ENCODE assay signal across 20 cellular contexts in genomic region chr4:13531609-13531998, GRCh38. TPM values are rescaled to one million over a fixed set of nuclear protein-coding genes. Genes with fewer than 3 reads are reported as not detected.
A peak's percentile ranks its signal among the peaks of the same experiment; 100 is the strongest.
DNase-seq lines count a peak whose midpoint lies in the region; ATAC-seq, FAIRE-seq and TF ChIP-seq lines count a peak whose summit lies in the region.
"Had no signal": no experiment of that assay in that cellular context is flagged by ENCODE, and none has a peak within 500 bp of the region (broad histone marks: within the 10 kb centered on the region; RNA-seq: fewer than 3 reads in every experiment).

No MANE protein-coding gene starts in this region.

- peaks cover 98% of the 10 kb centered on the region for H3K27me3 Mint-ChIP-seq in activated naive CD4-positive, alpha-beta T cell treated with anti-CD3 and anti-CD28 coated beads, Interleukin-2, amount 10 ng/mL, durations not matched to agents 7 days and 5 days
- H3K27me3 Mint-ChIP-seq in memory B cell = peaks cover 32% of the 10 kb centered on the region
- H3K27me3 Mint-ChIP-seq in activated CD8-positive, alpha-beta T cell treated with anti-CD3 and anti-CD28 coated beads, Interleukin-2, amount 10 ng/mL, durations not matched to agents 7 days and 5 days (ENCODE audit: low read depth) = peaks cover 91% of the 10 kb centered on the region

- ATAC-seq in memory B cell (ENCODE audit: low read depth) (no peak), left colon (no peak)
- no peak for ATAC-seq in activated CD8-positive, alpha-beta T cell treated with anti-CD3 and anti-CD28 coated beads, Interleukin-2, amount 10 ng/mL, durations not matched to agents 7 days and 5 days

- H3K27ac Mint-ChIP-seq in activated naive CD4-positive, alpha-beta T cell treated with anti-CD3 and anti-CD28 coated beads, Interleukin-2, amount 10 ng/mL, durations not matched to agents 7 days and 5 days = peak overlapping the region; percentile 31
- peak overlapping the region; percentile 42 for H3K27ac Mint-ChIP-seq in memory B cell
- H3K27ac Mint-ChIP-seq in activated CD8-positive, alpha-beta T cell treated with anti-CD3 and anti-CD28 coated beads, Interleukin-2, amount 10 ng/mL, durations not matched to agents 7 days and 5 days = no peak overlapping the region
- H3K27ac Mint-ChIP-seq: CD4-positive, alpha-beta T cell; HFFc6 had no signal

- no peaks in the 10 kb centered on the region for H3K79me1 ChIP-seq in H1 (ENCODE audit: low read depth, low read length)

- no peak for TF ChIP-seq POLR2A in H1 (IDR thresholded peaks at IDR 0.05; ENCODE audit: control extremely low read depth in 1 of 2, low read depth in 2 of 2, low read length in 2 of 2)

- no peak for TF ChIP-seq RAD21 in H1 (IDR thresholded peaks at IDR 0.05 in 1 of 2, conservative IDR thresholded peaks at IDR 0.05 in 1 of 2; ENCODE audit: low read depth in 2 of 2, low read length in 2 of 2)

- H3K4me1 Mint-ChIP-seq in activated naive CD4-positive, alpha-beta T cell treated with anti-CD3 and anti-CD28 coated beads, Interleukin-2, amount 10 ng/mL, durations not matched to agents 7 days and 5 days = peaks cover 18% of the 10 kb centered on the region
- H3K4me1 Mint-ChIP-seq in memory B cell = peaks cover 14% of the 10 kb centered on the region
- H3K4me1 Mint-ChIP-seq in activated CD8-positive, alpha-beta T cell treated with anti-CD3 and anti-CD28 coated beads, Interleukin-2, amount 10 ng/mL, durations not matched to agents 7 days and 5 days (ENCODE audit: low read depth) = peaks cover 41% of the 10 kb centered on the region

- no peak overlapping the region for H3K56ac ChIP-seq in H1 (replicated peaks; ENCODE audit: insufficient read length, low read depth, low read length)

- no peaks in the 10 kb centered on the region for H3K9me3 ChIP-seq in H1 (ENCODE audit: insufficient read depth in 2 of 2, low read depth in 1 of 2, low read length in 1 of 2)
- H3K9me3 ChIP-seq: BE2C had no signal

- no peak overlapping the region for H3K27ac ChIP-seq in H1 (ENCODE audit: low read depth, low read length)
- H3K27ac ChIP-seq: 22Rv1, PC-9 had no signal

- peak overlapping the region; percentile 78; the same call in 1 of the 2 replicates for H2BK15ac ChIP-seq in H1 (ENCODE audit: low read length)

- H4K8ac ChIP-seq in H1 (ENCODE audit: extremely low read depth, insufficient read depth, low read length) = no peak overlapping the region

- peaks cover 90 to 100% (median 98%) of the 10 kb centered on the region in 4 experiments for H3K27me3 ChIP-seq in H1 (replicated peaks in 1 of 4; ENCODE audit: control insufficient read depth in 3 of 4, extremely low read depth in 1 of 4, insufficient read depth in 3 of 4, low read length in 3 of 4)

- peak overlapping the region; percentile 68 to 78 for H3K4me2 ChIP-seq in H1 (ENCODE audit: insufficient read depth in 1 of 2, low read depth in 2 of 2, low read length in 2 of 2)
- H3K4me2 ChIP-seq: PC-9 had no signal

- DNase-seq in activated naive CD4-positive, alpha-beta T cell treated with anti-CD3 and anti-CD28 coated beads, Interleukin-2, amount 10 ng/mL, durations not matched to agents 7 days and 5 days = no peak
- no peak for DNase-seq in activated naive CD4-positive, alpha-beta T cell (lab: John Stamatoyannopoulos, UW)
- DNase-seq in H1 (ENCODE audit: low read depth in 1 of 2, low spot score in 2 of 2) (no peak), memory B cell (ENCODE audit: low spot score in 2 of 2) (no peak), NCI-H2227 treated with DMSO at 0.1 percent for 48 hours (lab: John Stamatoyannopoulos, UW) (no peak), left colon (no peak)
- DNase-seq in NK-92 treated with Interleukin-12 subunit alpha and Interleukin-12 subunit beta, amount 100 ng/mL, for 24 hours (lab: John Stamatoyannopoulos, UW) = no peak
- no peak for DNase-seq in activated CD8-positive, alpha-beta T cell treated with anti-CD3 and anti-CD28 coated beads, Interleukin-2, amount 10 ng/mL, durations not matched to agents 7 days and 5 days
- DNase-seq: BE2C; CD4-positive, alpha-beta T cell; EL; HFFc6; NCI-H1436; NCI-H2029; NCI-H2171; NCI-H510A; NCI-H774; PC-9 had no signal

- no peaks in the 10 kb centered on the region for H3K79me2 ChIP-seq in H1 (ENCODE audit: control insufficient read depth in 1 of 2, insufficient read depth in 2 of 2, low read length in 2 of 2)

- H3K4me3 ChIP-seq in H1 (ENCODE audit: extremely low read depth in 1 of 4, insufficient read depth in 2 of 4, low read depth in 3 of 4, low read length in 4 of 4) = peak overlapping the region in 3 of 4 experiments; percentile 26 to 46 (median 27); a peak in 5 of 8 replicates
- H3K4me3 ChIP-seq: PC-9 had no signal

- peak overlapping the region; percentile 47; the same call in 1 of the 2 replicates for H2BK5ac ChIP-seq in H1 (ENCODE audit: low read depth, low read length)

- POLR2A ChIA-PET in H1 (lab: Charles Lee; ENCODE audit: partially characterized antibody) = interaction anchor here (0.6 to 4.2 kb wide), 4 partner anchors 9 to 50 kb away, joined by 3 to 24 read pairs (median 7); partner anchors contain the start of gene NKX3-2
- POLR2A ChIA-PET in activated CD8-positive, alpha-beta T cell treated with anti-CD3 and anti-CD28 coated beads, Interleukin-2, amount 10 ng/mL, durations not matched to agents 7 days and 5 days (lab: Charles Lee) = no interaction called here

- H2AK5ac ChIP-seq in H1 (ENCODE audit: low read depth, low read length) = no peak overlapping the region

- 4% methylated on average over 10 of the region's 10 CpGs; no CpG with 5 or more reads in 1 of the 2 experiments for WGBS in H1 (ENCODE audit: extremely low coverage in 1 of 2, insufficient coverage in 1 of 2, insufficient read length in 1 of 2, insufficient replicate concordance in 2 of 2, low coverage in 1 of 2, low lambda C conversion rate in 2 of 2, missing lambda C conversion rate in 1 of 2), 2 experiments

- no peak overlapping the region for H4K91ac ChIP-seq in H1 (replicated peaks; ENCODE audit: insufficient read length, low read length)

- no peak overlapping the region for H2BK12ac ChIP-seq in H1 (ENCODE audit: low read depth, low read length)

- no peak overlapping the region for H2AFZ ChIP-seq in H1 (ENCODE audit: low read length)
- H2AFZ ChIP-seq: PC-9 had no signal

- H3K23me2 ChIP-seq in H1 (ENCODE audit: low read depth, low read length) = peaks cover 4% of the 10 kb centered on the region

- H3K14ac ChIP-seq in H1 (ENCODE audit: insufficient read length) = no peak overlapping the region

- no peak overlapping the region for H3K4me3 Mint-ChIP-seq in activated naive CD4-positive, alpha-beta T cell treated with anti-CD3 and anti-CD28 coated beads, Interleukin-2, amount 10 ng/mL, durations not matched to agents 7 days and 5 days
- no peak overlapping the region for H3K4me3 Mint-ChIP-seq in memory B cell
- H3K4me3 Mint-ChIP-seq in activated CD8-positive, alpha-beta T cell treated with anti-CD3 and anti-CD28 coated beads, Interleukin-2, amount 10 ng/mL, durations not matched to agents 7 days and 5 days = no peak overlapping the region
- H3K4me3 Mint-ChIP-seq: CD4-positive, alpha-beta T cell; HFFc6 had no signal

- H3K23ac ChIP-seq in H1 (ENCODE audit: insufficient read length) = no peak overlapping the region

- no peak overlapping the region for H4K5ac ChIP-seq in H1 (ENCODE audit: insufficient read length, low read depth, low read length)

- H3K9ac ChIP-seq in H1 (replicated peaks in 1 of 4; ENCODE audit: extremely low read depth in 1 of 4, low read depth in 3 of 4, low read length in 3 of 4) = no peak overlapping the region

- peaks cover 10% of the 10 kb centered on the region for H3K36me3 Mint-ChIP-seq in activated naive CD4-positive, alpha-beta T cell treated with anti-CD3 and anti-CD28 coated beads, Interleukin-2, amount 10 ng/mL, durations not matched to agents 7 days and 5 days
- H3K36me3 Mint-ChIP-seq in memory B cell = no peaks in the 10 kb centered on the region
- H3K36me3 Mint-ChIP-seq in activated CD8-positive, alpha-beta T cell treated with anti-CD3 and anti-CD28 coated beads, Interleukin-2, amount 10 ng/mL, durations not matched to agents 7 days and 5 days (ENCODE audit: low read depth) = peaks cover 9% of the 10 kb centered on the region

- no peak for TF ChIP-seq CTCF in H1 (IDR thresholded peaks at IDR 0.05; ENCODE audit: control extremely low read depth in 1 of 3, insufficient read depth in 1 of 3, low read depth in 1 of 3, low read length in 3 of 3)

- H3K9me3 Mint-ChIP-seq in activated naive CD4-positive, alpha-beta T cell treated with anti-CD3 and anti-CD28 coated beads, Interleukin-2, amount 10 ng/mL, durations not matched to agents 7 days and 5 days = peaks cover 7% of the 10 kb centered on the region
- no peaks in the 10 kb centered on the region for H3K9me3 Mint-ChIP-seq in memory B cell
- H3K9me3 Mint-ChIP-seq in activated CD8-positive, alpha-beta T cell treated with anti-CD3 and anti-CD28 coated beads, Interleukin-2, amount 10 ng/mL, durations not matched to agents 7 days and 5 days (ENCODE audit: insufficient read depth) = peaks cover under 1% of the 10 kb centered on the region
- H3K9me3 Mint-ChIP-seq: CD4-positive, alpha-beta T cell; HFFc6 had no signal

- TF ChIP-seq EP300 in H1 (IDR thresholded peaks at IDR 0.05; ENCODE audit: borderline replicate concordance in 1 of 2, low read depth in 2 of 2, low read length in 2 of 2) = no peak

- no peak for FAIRE-seq in H1 (lab: Jason Lieb, UNC)

- peaks cover 18 to 59% (median 28%) of the 10 kb centered on the region in 4 experiments for H3K4me1 ChIP-seq in H1 (replicated peaks in 1 of 4; ENCODE audit: control insufficient read depth in 3 of 4, insufficient read depth in 4 of 4, low read length in 3 of 4)
- H3K4me1 ChIP-seq: BE2C had no signal

- intact Hi-C loops in left colon (cut with DNase I, micrococcal nuclease) = no loop called here

- H3K4ac ChIP-seq in H1 (replicated peaks; ENCODE audit: insufficient read length, low read depth, low read length) = no peak overlapping the region

- H2BK20ac ChIP-seq in H1 (ENCODE audit: low read length) = peak overlapping the region; percentile 57; the same call in 1 of the 2 replicates

- H4K20me1 ChIP-seq in H1 (replicated peaks in 1 of 2; ENCODE audit: control insufficient read depth in 1 of 2, insufficient read depth in 2 of 2, low read length in 2 of 2) = peaks cover 13 to 28% of the 10 kb centered on the region in 2 experiments

- H3K36me3 ChIP-seq in H1 (ENCODE audit: control insufficient read depth in 2 of 4, insufficient read depth in 4 of 4, low read length in 3 of 4) = no peaks in the 10 kb centered on the region; a peak in 1 of 8 replicates
- H3K36me3 ChIP-seq: BE2C had no signal

- no peak overlapping the region for H2BK120ac ChIP-seq in H1 (replicated peaks; ENCODE audit: low read depth, low read length)

- CTCF ChIA-PET in activated naive CD4-positive, alpha-beta T cell treated with anti-CD3 and anti-CD28 coated beads, Interleukin-2, amount 10 ng/mL, durations not matched to agents 7 days and 5 days (lab: Charles Lee) = no interaction called here
- CTCF ChIA-PET in H1 (lab: Charles Lee; ENCODE audit: partially characterized antibody) = interaction anchor here (0.9 to 13.6 kb wide), 3 partner anchors 10 to 100 kb away, joined by 4 to 132 read pairs (median 35); partner anchors contain the start of gene NKX3-2
- CTCF ChIA-PET in activated CD8-positive, alpha-beta T cell treated with anti-CD3 and anti-CD28 coated beads, Interleukin-2, amount 10 ng/mL, durations not matched to agents 7 days and 5 days (lab: Charles Lee) = interaction anchor here (1.4 kb wide), 1 partner anchor 10 kb away, joined by 4 read pairs; no protein-coding TSS in a partner anchor

- no peak overlapping the region for H3K18ac ChIP-seq in H1 (ENCODE audit: extremely low read depth, low read length)

RNA-seq across cellular contexts. Expression of gene NKX3-2, which starts 12.7 kb away (rescaled TPM):
- 0.11 and 0.13 TPM in 2 replicates for total RNA-seq in H1 (2021; fragmentation: NEBNext Ultra II Directional; extraction: Animal tissue kit (Norgen Biotek cat#: 25700))
- 0.03 TPM in 1 of 2 replicates, not detected in the other for polyA plus RNA-seq in H1 (2011; rRNA removed)
- 0.03 TPM for polyA plus RNA-seq in H1 (2011; cell fraction: cytosol; rRNA removed)
- polyA plus RNA-seq in H1 (2011; cell fraction: nucleus; rRNA removed) = 0.06 TPM
- 0.07 TPM in 1 of 4 replicates, not detected in the others for polyA plus RNA-seq in H1 (2012, experiment 1 of 2)
- not detected for polyA plus RNA-seq in H1 (2012, experiment 2 of 2)
- 0.06 TPM for polyA plus RNA-seq in H1 (2013, experiment 1 of 2)
- 0.06 TPM for polyA plus RNA-seq in H1 (2013, experiment 2 of 2)
- not detected in 2 replicates for polyA minus RNA-seq in H1 (2011; rRNA and poly(A)+ RNA removed)
- not detected for polyA minus RNA-seq in H1 (2011; cell fraction: cytosol; rRNA and poly(A)+ RNA removed)
- polyA minus RNA-seq in H1 (2011; cell fraction: nucleus; rRNA and poly(A)+ RNA removed) = not detected
- 1 to 10 TPM in 1 of 2 donors, under 1 TPM in 1; 0.09 to 2.5 TPM for total RNA-seq in left colon
- not detected for total RNA-seq in activated CD8-positive, alpha-beta T cell treated with anti-CD3 and anti-CD28 coated beads, Interleukin-2, amount 10 ng/mL, durations not matched to agents 7 days and 5 days
- total RNA-seq: CD4-positive, alpha-beta T cell; PC-9 had no signal
- polyA plus RNA-seq: AG04450 had no signal

RNA-seq across cellular contexts. Expression of gene RAB28, which starts 47.5 kb away (rescaled TPM):
- total RNA-seq in H1 (2021; fragmentation: NEBNext Ultra II Directional; extraction: Animal tissue kit (Norgen Biotek cat#: 25700)) = 18.7 and 20.8 TPM in 2 replicates
- polyA plus RNA-seq in H1 (2011; rRNA removed) = 10.5 and 16.0 TPM in 2 replicates
- polyA plus RNA-seq in H1 (2011; cell fraction: cytosol; rRNA removed) = 18.4 TPM
- polyA plus RNA-seq in H1 (2011; cell fraction: nucleus; rRNA removed) = 8.2 TPM
- polyA plus RNA-seq in H1 (2012, experiment 1 of 2) = 11.5 to 18.1 TPM (median 12.6 TPM) in 4 replicates
- polyA plus RNA-seq in H1 (2012, experiment 2 of 2) = 3.0 TPM
- 13.7 TPM for polyA plus RNA-seq in H1 (2013, experiment 1 of 2)
- 13.7 TPM for polyA plus RNA-seq in H1 (2013, experiment 2 of 2)
- polyA minus RNA-seq in H1 (2011; rRNA and poly(A)+ RNA removed) = 8.5 and 10.3 TPM in 2 replicates
- polyA minus RNA-seq in H1 (2011; cell fraction: cytosol; rRNA and poly(A)+ RNA removed) = 7.0 TPM
- 23.5 TPM for polyA minus RNA-seq in H1 (2011; cell fraction: nucleus; rRNA and poly(A)+ RNA removed)
- total RNA-seq in left colon = 10 to 100 TPM; 13.2 to 15.8 TPM
- 10 to 100 TPM; 12.2 to 16.1 TPM for total RNA-seq in activated CD8-positive, alpha-beta T cell treated with anti-CD3 and anti-CD28 coated beads, Interleukin-2, amount 10 ng/mL, durations not matched to agents 7 days and 5 days
